17 cellular contexts compared by ENCODE assay signal in the genomic region with DNA sequence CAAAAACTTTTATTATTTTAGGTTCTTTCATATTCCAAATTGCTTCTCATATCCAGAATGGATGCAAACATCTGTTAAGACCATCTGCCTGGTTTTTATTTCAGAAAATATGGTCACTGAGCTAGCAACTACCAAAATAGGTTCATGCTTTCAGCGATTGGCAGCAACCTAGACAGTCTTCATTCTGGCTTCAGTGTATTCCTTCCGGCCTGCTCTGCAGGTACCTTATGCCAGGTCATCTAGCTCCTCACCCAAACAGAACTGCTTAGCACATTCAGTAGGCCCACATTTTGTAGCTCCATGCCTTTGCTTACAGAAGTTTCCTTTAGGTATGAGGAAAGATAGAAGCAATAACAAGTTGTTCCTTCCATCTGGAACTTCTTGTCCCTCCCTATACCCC. TPM values are rescaled to one million over a fixed set of nuclear protein-coding genes. Genes with fewer than 3 reads are reported as not detected.
DNase-seq lines count a peak whose midpoint lies in the region; ATAC-seq lines count a peak whose summit lies in the region.
"Had no signal": no experiment of that assay in that cellular context is flagged by ENCODE, and none has a peak within 500 bp of the region (broad histone marks: within the 10 kb centered on the region; RNA-seq: fewer than 3 reads in every experiment).

No MANE protein-coding gene starts in this region.

- H4K8ac ChIP-seq in mesenchymal stem cell (ENCODE audit: low read length) = no peak overlapping the region

- H2BK5ac ChIP-seq in mesenchymal stem cell (ENCODE audit: low read depth, low read length, poor library complexity, severe bottlenecking) = no peak overlapping the region

- peak overlapping the region in 1 of 2 experiments; percentile 89 for H3K14ac ChIP-seq in mesenchymal stem cell (ENCODE audit: low read length in 2 of 2)

- ATAC-seq in HG02973 (IDR thresholded peaks at IDR 0.05; ENCODE audit: unreplicated experiment) (no peak), HG02642 (IDR thresholded peaks at IDR 0.05; ENCODE audit: poor library complexity, unreplicated experiment) (no peak)
- ATAC-seq: GM12878 had no signal

- H3K23ac ChIP-seq in mesenchymal stem cell (ENCODE audit: low read length in 2 of 2) = no peak overlapping the region

- WGBS in mesenchymal stem cell = 100% methylated on average over 1 of the region's 2 CpGs

- H2AK5ac ChIP-seq in mesenchymal stem cell (ENCODE audit: low read length, severe bottlenecking) = no peak overlapping the region

- H3K27me3 ChIP-seq in mesenchymal stem cell (ENCODE audit: control insufficient read depth in 1 of 2, insufficient read depth in 1 of 2, low read length in 2 of 2) = no peaks in the 10 kb centered on the region

- H3K79me1 ChIP-seq in mesenchymal stem cell (replicated peaks; ENCODE audit: low read length, poor library complexity, severe bottlenecking) = peaks cover 2% of the 10 kb centered on the region

- H2BK12ac ChIP-seq in mesenchymal stem cell (ENCODE audit: low read length in 2 of 2) = no peak overlapping the region

- no peaks in the 10 kb centered on the region for H3K36me3 ChIP-seq in mesenchymal stem cell (ENCODE audit: control insufficient read depth in 1 of 2, insufficient read depth in 2 of 2, low read depth in 1 of 2, low read length in 2 of 2)

- H3K4ac ChIP-seq in mesenchymal stem cell (ENCODE audit: low read depth in 1 of 2, low read length in 2 of 2) = no peak overlapping the region

- H2BK120ac ChIP-seq in mesenchymal stem cell (ENCODE audit: low read depth, low read length) = no peak overlapping the region

- H3K27ac ChIP-seq in mesenchymal stem cell (ENCODE audit: low read length, poor library complexity, severe bottlenecking) = no peak overlapping the region
- H3K27ac ChIP-seq: PC-9, RWPE1 had no signal

- no peaks in the 10 kb centered on the region for H3K4me1 ChIP-seq in mesenchymal stem cell (ENCODE audit: control insufficient read depth, insufficient read depth, low read depth, low read length)

- H3K9ac ChIP-seq in mesenchymal stem cell (ENCODE audit: low read length) = no peak overlapping the region

- H2BK15ac ChIP-seq in mesenchymal stem cell (ENCODE audit: low read depth, poor library complexity, severe bottlenecking) = no peak overlapping the region

- no peak overlapping the region for H4K91ac ChIP-seq in mesenchymal stem cell (ENCODE audit: low read length)

- no peak overlapping the region for H2AFZ ChIP-seq in mesenchymal stem cell (ENCODE audit: low read depth, low read length)
- H2AFZ ChIP-seq: PC-9 had no signal

- no peak overlapping the region for H3K18ac ChIP-seq in mesenchymal stem cell (ENCODE audit: low read depth in 1 of 2, low read length in 2 of 2)

- no peak overlapping the region for H3K4me3 ChIP-seq in mesenchymal stem cell (ENCODE audit: insufficient read depth in 1 of 2, low read depth in 1 of 2, low read length in 2 of 2)
- H3K4me3 ChIP-seq: GM12878, PC-9 had no signal

- H3K4me2 ChIP-seq in mesenchymal stem cell (ENCODE audit: low read length, poor library complexity, severe bottlenecking) = no peak overlapping the region
- H3K4me2 ChIP-seq: PC-9 had no signal

- no peaks in the 10 kb centered on the region for H3K9me3 ChIP-seq in mesenchymal stem cell (ENCODE audit: control insufficient read depth, low read length)

- DNase-seq in NCI-H524 (lab: John Stamatoyannopoulos, UW) (peak; percentile 15 to 62), NCI-H524 treated with DMSO at 0.1 percent for 48 hours (lab: John Stamatoyannopoulos, UW) (no peak), NCI-H69 (lab: John Stamatoyannopoulos, UW) (peak; percentile 5), cerebellum (ENCODE audit: low spot score) (peak; percentile 78), occipital lobe (lab: John Stamatoyannopoulos, UW) (peak; percentile 11), mesenchymal stem cell (no peak)
- DNase-seq: 8988T, GF-D8, NCI-H1417, NCI-H1930, NCI-H774, PC-9, SIG-M5 had no signal

RNA-seq across cellular contexts. Expression of a gene that starts 59.0 kb away (rescaled TPM):
- 122 TPM for total RNA-seq in cerebellum
- 103 TPM for total RNA-seq in occipital lobe
- polyA plus RNA-seq in mesenchymal stem cell (2013, experiment 1 of 2) = 39.3 TPM
- 39.0 TPM for polyA plus RNA-seq in mesenchymal stem cell (2013, experiment 2 of 2)

Comparison
In these comparisons a context has a peak if more than half of its experiments do, and no peak if none do; other contexts are left out.
1. DNase-seq: peak in NCI-H524 (2 of 2), NCI-H69 (single experiment), cerebellum (single experiment) and occipital lobe (single experiment); none in NCI-H524 treated with DMSO at 0.1 percent for 48 hours (single experiment) and mesenchymal stem cell (single experiment).